9 cellular contexts compared by ENCODE assay signal in genomic region chr20:46568570-46569129, GRCh38. TPM values are rescaled to one million over a fixed set of nuclear protein-coding genes. Genes with fewer than 3 reads are reported as not detected.
DNase-seq lines count a peak whose midpoint lies in the region; ATAC-seq and TF ChIP-seq lines count a peak whose summit lies in the region.
"Had no signal": no experiment of that assay in that cellular context is flagged by ENCODE, and none has a peak within 500 bp of the region (broad histone marks: within the 10 kb centered on the region; RNA-seq: fewer than 3 reads in every experiment).

No MANE protein-coding gene starts in this region.

- no peak for ATAC-seq in naive thymus-derived CD8-positive, alpha-beta T cell
- no peak for ATAC-seq in GM18511 (IDR thresholded peaks at IDR 0.05; ENCODE audit: unreplicated experiment)
- no peak for ATAC-seq in stimulated activated naive CD8-positive, alpha-beta T cell treated with anti-CD3 and anti-CD28 coated beads, Interleukin-15, amount 100 ng/mL, for 72 hours
- ATAC-seq: left lung had no signal

- peaks cover 32% of the 10 kb centered on the region for H3K4me1 Mint-ChIP-seq in nephron
- H3K4me1 Mint-ChIP-seq in naive thymus-derived CD8-positive, alpha-beta T cell, result no peaks in the 10 kb centered on the region
- H3K4me1 Mint-ChIP-seq in stimulated activated naive CD8-positive, alpha-beta T cell treated with anti-CD3 and anti-CD28 coated beads, Interleukin-15, amount 100 ng/mL, for 72 hours, result no peaks in the 10 kb centered on the region

- POLR2A ChIA-PET in naive thymus-derived CD8-positive, alpha-beta T cell (lab: Charles Lee), result no interaction called here

- peak overlapping the region; percentile 84 to 92 (median 85) for H3K27ac Mint-ChIP-seq in nephron
- no peak overlapping the region for H3K27ac Mint-ChIP-seq in naive thymus-derived CD8-positive, alpha-beta T cell
- no peak overlapping the region for H3K27ac Mint-ChIP-seq in stimulated activated naive CD8-positive, alpha-beta T cell treated with anti-CD3 and anti-CD28 coated beads, Interleukin-15, amount 100 ng/mL, for 72 hours

- no peaks in the 10 kb centered on the region for H3K9me3 Mint-ChIP-seq in nephron
- H3K9me3 Mint-ChIP-seq in naive thymus-derived CD8-positive, alpha-beta T cell, result no peaks in the 10 kb centered on the region
- no peaks in the 10 kb centered on the region for H3K9me3 Mint-ChIP-seq in stimulated activated naive CD8-positive, alpha-beta T cell treated with anti-CD3 and anti-CD28 coated beads, Interleukin-15, amount 100 ng/mL, for 72 hours

- no peaks in the 10 kb centered on the region for H3K27me3 Mint-ChIP-seq in nephron (ENCODE audit: low read depth)
- peaks cover 9 to 23% (median 13%) of the 10 kb centered on the region in 5 donors for H3K27me3 Mint-ChIP-seq in naive thymus-derived CD8-positive, alpha-beta T cell
- H3K27me3 Mint-ChIP-seq in stimulated activated naive CD8-positive, alpha-beta T cell treated with anti-CD3 and anti-CD28 coated beads, Interleukin-15, amount 100 ng/mL, for 72 hours, result peaks cover 39% of the 10 kb centered on the region

- H3K4me3 Mint-ChIP-seq in nephron, result peak overlapping the region; percentile 43 to 69 (median 59)
- no peak overlapping the region for H3K4me3 Mint-ChIP-seq in naive thymus-derived CD8-positive, alpha-beta T cell
- no peak overlapping the region for H3K4me3 Mint-ChIP-seq in stimulated activated naive CD8-positive, alpha-beta T cell treated with anti-CD3 and anti-CD28 coated beads, Interleukin-15, amount 100 ng/mL, for 72 hours

- TF ChIP-seq CTCF in nephron (IDR thresholded peaks at IDR 0.05; ENCODE audit: unreplicated experiment in 3 of 3), result no peak

- no peaks in the 10 kb centered on the region for H3K36me3 Mint-ChIP-seq in nephron (ENCODE audit: low read depth)
- no peaks in the 10 kb centered on the region for H3K36me3 Mint-ChIP-seq in naive thymus-derived CD8-positive, alpha-beta T cell

- DNase-seq in DMS 273 treated with DMSO at 0.1 percent for 48 hours (lab: John Stamatoyannopoulos, UW), result peak; percentile 67
- DNase-seq in NCI-H2196 treated with DMSO at 0.1 percent for 48 hours (lab: John Stamatoyannopoulos, UW; ENCODE audit: unreplicated experiment), result peak; percentile 85
- peak; percentile 28 for DNase-seq in dedifferentiated amniotic fluid mesenchymal stem cell (ENCODE audit: extremely low spot score)
- no peak for DNase-seq in naive thymus-derived CD8-positive, alpha-beta T cell
- no peak for DNase-seq in stimulated activated CD4-positive, alpha-beta T cell treated with anti-CD3 and anti-CD28 coated beads, Interleukin-4, amount 100 ng/mL, for 24 hours
- no peak for DNase-seq in stimulated activated naive CD8-positive, alpha-beta T cell treated with anti-CD3 and anti-CD28 coated beads, Interleukin-15, amount 100 ng/mL, for 72 hours

RNA-seq across cellular contexts. Expression of gene OCSTAMP, which starts 18.2 kb away (rescaled TPM):
- total RNA-seq in naive thymus-derived CD8-positive, alpha-beta T cell, result not detected
- polyA plus RNA-seq in naive thymus-derived CD8-positive, alpha-beta T cell, result not detected
- total RNA-seq: left lung had no signal

RNA-seq across cellular contexts. Expression of gene ZNF334, which starts 55.3 kb away (rescaled TPM):
- total RNA-seq in naive thymus-derived CD8-positive, alpha-beta T cell, result under 1 TPM; 0.81 to 0.91 TPM
- under 1 TPM in 1 of 3 donors, not detected in 2; 0.26 TPM for polyA plus RNA-seq in naive thymus-derived CD8-positive, alpha-beta T cell

Comparison
In these comparisons a context has a peak if more than half of its experiments do, and no peak if none do; other contexts are left out.
1. DNase-seq: peak in DMS 273 treated with DMSO at 0.1 percent for 48 hours (single experiment), NCI-H2196 treated with DMSO at 0.1 percent for 48 hours (single experiment) and dedifferentiated amniotic fluid mesenchymal stem cell (single experiment); none in naive thymus-derived CD8-positive, alpha-beta T cell (0 of 10), stimulated activated CD4-positive, alpha-beta T cell treated with anti-CD3 and anti-CD28 coated beads, Interleukin-4, amount 100 ng/mL, for 24 hours (single experiment) and stimulated activated naive CD8-positive, alpha-beta T cell treated with anti-CD3 and anti-CD28 coated beads, Interleukin-15, amount 100 ng/mL, for 72 hours (0 of 2).
2. H3K27ac Mint-ChIP-seq: peak in nephron (3 of 3); none in naive thymus-derived CD8-positive, alpha-beta T cell (0 of 10) and stimulated activated naive CD8-positive, alpha-beta T cell treated with anti-CD3 and anti-CD28 coated beads, Interleukin-15, amount 100 ng/mL, for 72 hours (0 of 2).
3. H3K4me3 Mint-ChIP-seq: peak in nephron (3 of 3); none in naive thymus-derived CD8-positive, alpha-beta T cell (0 of 10) and stimulated activated naive CD8-positive, alpha-beta T cell treated with anti-CD3 and anti-CD28 coated beads, Interleukin-15, amount 100 ng/mL, for 72 hours (0 of 2).